Comparison of ENCODE assay signal across 8 cellular contexts in the genomic region with DNA sequence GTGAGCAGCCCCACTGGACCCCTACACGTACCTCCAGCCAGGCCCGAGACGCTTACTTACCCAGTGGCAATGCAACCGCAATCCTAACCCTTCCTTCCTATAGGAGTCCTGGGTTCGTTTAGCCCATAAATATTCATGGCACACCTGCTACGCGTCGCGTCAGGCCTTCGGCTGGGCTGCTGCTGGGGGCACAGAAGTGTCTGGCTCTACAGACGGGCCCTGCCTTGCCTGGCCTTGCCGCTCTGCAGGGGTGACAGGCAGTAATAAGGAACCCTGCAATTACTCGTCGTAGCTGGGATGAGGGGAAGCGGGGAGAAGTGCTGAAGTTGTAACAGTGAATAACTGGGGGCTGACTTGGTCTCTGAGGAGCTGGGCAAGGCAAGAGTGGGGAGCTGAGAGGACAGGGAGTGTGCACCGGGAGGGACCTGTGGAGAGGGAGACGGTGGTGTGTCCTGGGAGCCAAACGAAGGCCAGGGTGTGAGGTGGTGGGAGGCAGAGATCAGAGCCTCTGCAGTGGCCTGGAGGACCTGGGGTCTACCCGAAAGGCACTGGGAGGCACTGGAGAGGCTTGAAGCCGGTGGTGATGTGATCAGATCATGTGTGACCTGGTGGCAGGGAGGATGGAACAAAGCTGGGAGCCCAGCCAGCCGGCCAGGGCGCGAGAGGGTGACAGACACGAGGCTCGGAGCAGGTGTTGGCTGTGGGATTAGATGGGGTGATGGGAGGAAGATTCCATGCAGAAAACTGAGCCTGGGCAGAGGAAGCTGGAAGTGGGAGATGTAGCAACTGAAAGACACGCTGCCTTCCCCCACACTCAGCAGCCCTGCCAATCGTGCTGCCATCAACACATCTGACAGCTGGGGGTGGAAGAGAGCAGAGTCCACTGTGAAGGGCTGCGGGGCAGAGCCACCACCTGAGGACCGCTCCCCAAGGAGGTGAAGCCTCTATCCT. TPM values are rescaled to one million over a fixed set of nuclear protein-coding genes. Genes with fewer than 3 reads are reported as not detected.
DNase-seq lines count a peak whose midpoint lies in the region; ATAC-seq and TF ChIP-seq lines count a peak whose summit lies in the region.

No MANE protein-coding gene starts in this region.

- peak; percentile 10; the same call in 1 of the 2 replicates for TF ChIP-seq CTCF in LNCaP clone FGC (IDR thresholded peaks at IDR 0.05; ENCODE audit: control insufficient read depth, extremely low read depth, insufficient read depth)
- no peak for TF ChIP-seq CTCF in lower lobe of right lung (IDR thresholded peaks at IDR 0.05)

- H3K4me3 ChIP-seq in LNCaP clone FGC (ENCODE audit: low read depth, low read length) (no peak overlapping the region), lower lobe of right lung (no peak overlapping the region)

- ATAC-seq in GM21367 (IDR thresholded peaks at IDR 0.05; ENCODE audit: unreplicated experiment) (no peak), lower lobe of right lung (no peak), HG03039 (IDR thresholded peaks at IDR 0.05; ENCODE audit: unreplicated experiment) (no peak)

- no peaks in the 10 kb centered on the region for H3K27me3 ChIP-seq in lower lobe of right lung (ENCODE audit: low read depth)

- H3K9me3 ChIP-seq in lower lobe of right lung, result no peaks in the 10 kb centered on the region

- peaks cover 3% of the 10 kb centered on the region for H3K36me3 ChIP-seq in lower lobe of right lung

- H3K27ac ChIP-seq in lower lobe of right lung, result no peak overlapping the region

- DNase-seq in Ammon's horn (ENCODE audit: low spot score), result peak; percentile 75
- DNase-seq in LNCaP clone FGC (ENCODE audit: low read depth), result no peak
- peak; percentile 23 for DNase-seq in astrocyte of the hippocampus (ENCODE audit: low read depth, low spot score)
- DNase-seq in medulla oblongata (ENCODE audit: extremely low spot score), result peak; percentile 54
- no peak for DNase-seq in lower lobe of right lung
- no peak for DNase-seq in GF-D8 (lab: John Stamatoyannopoulos, UW)

- intact Hi-C loops in lower lobe of right lung (cut with DNase I), result no loop called here

- H3K4me1 ChIP-seq in lower lobe of right lung, result no peaks in the 10 kb centered on the region

RNA-seq across cellular contexts. Expression of a gene that starts 36.4 kb away (rescaled TPM):
- 19.1 TPM for total RNA-seq in lower lobe of right lung

Comparison
In these comparisons a context has a peak if more than half of its experiments do, and no peak if none do; other contexts are left out.
1. DNase-seq: peak in Ammon's horn (single experiment), astrocyte of the hippocampus (single experiment) and medulla oblongata (single experiment); none in LNCaP clone FGC (single experiment), lower lobe of right lung (single experiment) and GF-D8 (single experiment).